8 cellular contexts compared by ENCODE assay signal in the genomic region with DNA sequence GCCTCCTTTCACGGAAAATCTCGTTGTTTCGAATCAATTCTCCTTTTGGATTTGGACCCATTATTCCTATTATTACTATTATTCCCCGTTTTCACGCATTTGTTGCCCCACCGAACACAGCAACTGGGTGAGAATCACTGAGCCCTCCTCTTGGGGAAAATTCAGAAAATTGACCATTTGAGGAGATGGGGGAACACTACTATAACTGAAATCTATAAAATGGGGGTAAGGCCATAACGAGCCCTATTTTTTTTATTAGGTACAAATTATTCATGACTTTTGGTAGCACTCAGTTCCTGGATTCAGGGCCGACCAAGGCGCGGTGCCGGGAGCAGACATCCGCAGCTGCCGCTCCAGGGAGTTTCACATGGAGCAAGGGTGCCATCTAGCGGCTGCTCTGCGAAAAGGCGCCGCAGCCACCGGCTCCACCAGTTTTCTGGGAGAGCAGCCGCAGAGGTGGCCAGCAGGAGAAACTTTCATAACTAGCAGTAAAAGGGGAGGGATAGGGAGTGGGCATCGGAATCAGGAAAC. TPM values are rescaled to one million over a fixed set of nuclear protein-coding genes. Genes with fewer than 3 reads are reported as not detected.
DNase-seq lines count a peak whose midpoint lies in the region; ATAC-seq and TF ChIP-seq lines count a peak whose summit lies in the region.

No MANE protein-coding gene starts in this region.

- DNase-seq in DMS114 treated with DMSO at 0.1 percent for 48 hours (lab: John Stamatoyannopoulos, UW; ENCODE audit: unreplicated experiment), result peak; percentile 81
- peak; percentile 18 for DNase-seq in KG1 (lab: John Stamatoyannopoulos, UW)
- peak; percentile 76 for DNase-seq in SHP77 treated with DMSO at 0.1 percent for 48 hours (lab: John Stamatoyannopoulos, UW)
- DNase-seq in activated T-helper 9 cell treated with anti-CD3 and anti-CD28 coated beads, Interleukin-2, amount 50 U/mL, for 16 hours (ENCODE audit: low read depth), result peak; percentile 72
- peak; percentile 83 for DNase-seq in fibroblast of the aortic adventitia (ENCODE audit: low read depth)
- DNase-seq in neuronal stem cell (ENCODE audit: low spot score), result peak; percentile 87
- peak; percentile 91 for DNase-seq in stomach

- no peak for ATAC-seq in GM18867 (IDR thresholded peaks at IDR 0.05; ENCODE audit: unreplicated experiment)

- no peak overlapping the region for H2BK120ac ChIP-seq in neuronal stem cell (ENCODE audit: low read depth, low read length)

- TF ChIP-seq EP300 in stomach (IDR thresholded peaks at IDR 0.05), result no peak

- H3K4me1 ChIP-seq in neuronal stem cell (ENCODE audit: control insufficient read depth in 2 of 2, insufficient read depth in 1 of 2, low read depth in 1 of 2, low read length in 2 of 2), result no peaks in the 10 kb centered on the region
- H3K4me1 ChIP-seq in stomach, result peaks cover 19 to 40% (median 27%) of the 10 kb centered on the region in 4 donors

- H2AFZ ChIP-seq in neuronal stem cell (ENCODE audit: low read length), result no peak overlapping the region

- intact Hi-C loops in stomach (cut with DNase I; ENCODE audit: low total_unique reads), result no loop called here

- no peaks in the 10 kb centered on the region for H3K79me1 ChIP-seq in neuronal stem cell (ENCODE audit: low read depth, low read length)

- TF ChIP-seq CTCF in fibroblast of the aortic adventitia (IDR thresholded peaks at IDR 0.05; ENCODE audit: insufficient read depth, low read length) (peak; percentile 89), stomach (IDR thresholded peaks at IDR 0.05) (peak in 5 of 7 experiments; percentile 93 to 97 (median 94))

- no peak overlapping the region for H2AK5ac ChIP-seq in neuronal stem cell (ENCODE audit: low read depth, low read length)

- no peak overlapping the region for H2BK15ac ChIP-seq in neuronal stem cell (ENCODE audit: low read length)

- H3K14ac ChIP-seq in neuronal stem cell (ENCODE audit: low read length), result no peak overlapping the region

- no peak overlapping the region for H3K23ac ChIP-seq in neuronal stem cell (ENCODE audit: low read depth, low read length, poor library complexity)

- H2BK5ac ChIP-seq in neuronal stem cell (ENCODE audit: low read length), result no peak overlapping the region

- H3K27ac ChIP-seq in neuronal stem cell (replicated peaks; ENCODE audit: low read length) (no peak overlapping the region), stomach (no peak overlapping the region)

- H3K36me3 ChIP-seq in neuronal stem cell (replicated peaks in 1 of 2; ENCODE audit: control insufficient read depth in 2 of 2, insufficient read depth in 2 of 2, low read length in 2 of 2), result no peaks in the 10 kb centered on the region
- no peaks in the 10 kb centered on the region for H3K36me3 ChIP-seq in stomach

- TF ChIP-seq POLR2A in stomach (IDR thresholded peaks at IDR 0.05), result no peak

- no peak overlapping the region for H3K4me2 ChIP-seq in neuronal stem cell (ENCODE audit: insufficient read depth, low read length, poor library complexity, severe bottlenecking)

- no peak overlapping the region for H3K4ac ChIP-seq in neuronal stem cell (ENCODE audit: low read length)

- no CpG with 5 or more reads among the region's 20 CpGs for WGBS in neuronal stem cell (ENCODE audit: extremely low coverage in 2 of 2, insufficient read length in 2 of 2, insufficient replicate concordance in 1 of 2), 2 donors
- 2 to 5% (median 2%) methylated on average over 20 of the region's 20 CpGs for WGBS in stomach, 5 donors

- peaks cover 71 to 100% (median 99%) of the 10 kb centered on the region in 3 experiments for H3K27me3 ChIP-seq in neuronal stem cell (ENCODE audit: control insufficient read depth in 3 of 3, insufficient read depth in 3 of 3, low read depth in 1 of 3, low read length in 3 of 3)
- H3K27me3 ChIP-seq in stomach, result peaks cover 17 to 100% (median 98%) of the 10 kb centered on the region in 3 donors

- no peak overlapping the region for H3K9ac ChIP-seq in neuronal stem cell (ENCODE audit: low read depth, low read length, poor library complexity)

- no peak overlapping the region for H3K4me3 ChIP-seq in fibroblast of the aortic adventitia (ENCODE audit: low read depth, low read length)
- no peak overlapping the region for H3K4me3 ChIP-seq in neuronal stem cell (ENCODE audit: low read length in 2 of 2)
- H3K4me3 ChIP-seq in stomach, result peak overlapping the region in 1 of 4 donors; percentile 25

- no peak overlapping the region for H4K8ac ChIP-seq in neuronal stem cell (ENCODE audit: low read depth, low read length)

- H3K9me3 ChIP-seq in neuronal stem cell (replicated peaks in 1 of 2; ENCODE audit: control insufficient read depth in 2 of 2, insufficient read depth in 1 of 2, low read depth in 1 of 2, low read length in 2 of 2) (peaks cover 0 to 10% of the 10 kb centered on the region in 2 donors), stomach (no peaks in the 10 kb centered on the region)

- H2BK12ac ChIP-seq in neuronal stem cell (ENCODE audit: low read length), result no peak overlapping the region

- no peak overlapping the region for H3K18ac ChIP-seq in neuronal stem cell (ENCODE audit: low read length)

- H4K91ac ChIP-seq in neuronal stem cell (ENCODE audit: low read depth, low read length, poor library complexity), result no peak overlapping the region

RNA-seq across cellular contexts. Expression of a gene that starts 3.3 kb away (rescaled TPM):
- 0.09 TPM in 1 of 2 replicates, not detected in the other for total RNA-seq in fibroblast of the aortic adventitia (ENCODE audit: low replicate concordance)
- polyA plus RNA-seq in neuronal stem cell (2013, experiment 1 of 2), result not detected
- polyA plus RNA-seq in neuronal stem cell (2013, experiment 2 of 2), result not detected
- total RNA-seq in stomach, result 10 to 100 TPM in 1 of 5 donors, 1 to 10 TPM in 4; 1.2 to 13.0 (median 1.5) TPM
- under 1 TPM in 2 of 3 donors, not detected in 1; 0.46 to 0.56 TPM for polyA plus RNA-seq in stomach

RNA-seq across cellular contexts. Expression of a gene that starts 7.6 kb away (rescaled TPM):
- total RNA-seq in fibroblast of the aortic adventitia (ENCODE audit: low replicate concordance) (0.18 and 4.7 TPM in 2 replicates), stomach (10 to 100 TPM in 1 of 5 donors, 1 to 10 TPM in 4; 1.8 to 16.5 (median 2.3) TPM)
- not detected for polyA plus RNA-seq in neuronal stem cell (2013, experiment 1 of 2)
- polyA plus RNA-seq in neuronal stem cell (2013, experiment 2 of 2), result not detected
- 1 to 10 TPM; 1.0 to 8.2 (median 2.8) TPM for polyA plus RNA-seq in stomach

RNA-seq across cellular contexts. Expression of a gene that starts 7.7 kb away (rescaled TPM):
- total RNA-seq in fibroblast of the aortic adventitia (ENCODE audit: low replicate concordance) (not detected in 2 replicates), stomach (10 to 100 TPM in 1 of 5 donors, not detected in 4; 11.3 TPM)
- polyA plus RNA-seq in neuronal stem cell (2013, experiment 1 of 2), result not detected
- polyA plus RNA-seq in neuronal stem cell (2013, experiment 2 of 2), result not detected
- polyA plus RNA-seq in stomach, result not detected

RNA-seq across cellular contexts. Expression of a gene that starts 13.6 kb away (rescaled TPM):
- total RNA-seq in fibroblast of the aortic adventitia (ENCODE audit: low replicate concordance) (0.63 and 13.1 TPM in 2 replicates), stomach (100 to 1,000 TPM in 1 of 5 donors, 10 to 100 TPM in 3, 1 to 10 TPM in 1; 4.2 to 150 (median 11.9) TPM)
- polyA plus RNA-seq in neuronal stem cell (2013, experiment 1 of 2), result not detected
- not detected for polyA plus RNA-seq in neuronal stem cell (2013, experiment 2 of 2)
- 10 to 100 TPM in 1 of 3 donors, 1 to 10 TPM in 2; 5.7 to 10.2 (median 7.8) TPM for polyA plus RNA-seq in stomach

RNA-seq across cellular contexts. Expression of a gene that starts 24.9 kb away (rescaled TPM):
- total RNA-seq in fibroblast of the aortic adventitia (ENCODE audit: low replicate concordance), result 0.27 and 0.57 TPM in 2 replicates
- polyA plus RNA-seq in neuronal stem cell (2013, experiment 1 of 2), result not detected
- polyA plus RNA-seq in neuronal stem cell (2013, experiment 2 of 2), result not detected
- total RNA-seq in stomach, result 10 to 100 TPM in 2 of 5 donors, under 1 TPM in 2, not detected in 1; 0.43 to 50.4 (median 6.2) TPM
- polyA plus RNA-seq in stomach, result 1 to 10 TPM; 2.2 to 2.7 (median 2.4) TPM

Comparison
In these comparisons a context has a peak if more than half of its experiments do, and no peak if none do; other contexts are left out.
1. DNase-seq: peak in every context shown above with its lines; median percentile 91 in stomach; 87 in neuronal stem cell; 83 in fibroblast of the aortic adventitia; 81 in DMS114 treated with DMSO at 0.1 percent for 48 hours; 76 in SHP77 treated with DMSO at 0.1 percent for 48 hours; 72 in activated T-helper 9 cell treated with anti-CD3 and anti-CD28 coated beads, Interleukin-2, amount 50 U/mL, for 16 hours; 18 in KG1.